12 cellular contexts compared by ENCODE assay signal in genomic region chr5:39760385-39761198, GRCh38.
DNase-seq lines count a peak whose midpoint lies in the region; ATAC-seq and TF ChIP-seq lines count a peak whose summit lies in the region.
"Had no signal": no experiment of that assay in that cellular context is flagged by ENCODE, and none has a peak within 500 bp of the region (broad histone marks: within the 10 kb centered on the region; RNA-seq: fewer than 3 reads in every experiment).

No MANE protein-coding gene starts in this region.

- H3K36me3 ChIP-seq in GM23338 (ENCODE audit: insufficient read depth) (no peaks in the 10 kb centered on the region), skeletal muscle tissue (ENCODE audit: control insufficient read depth in 3 of 3, insufficient read depth in 3 of 3, low read length in 3 of 3) (no peaks in the 10 kb centered on the region)

- DNase-seq in GM23338 (ENCODE audit: low spot score) (no peak), SKM-1 treated with dmso at 0.1 percent for 144 hours (lab: John Stamatoyannopoulos, UW; ENCODE audit: unreplicated experiment) (peak; percentile 70), fibroblast of the conjunctiva (ENCODE audit: low read depth) (peak; percentile 92), KG1 (lab: John Stamatoyannopoulos, UW) (no peak)
- DNase-seq in stimulated activated CD4-positive, alpha-beta T cell treated with anti-CD3 and anti-CD28 coated beads, Interleukin-12 subunit alpha, Interleukin-12 subunit beta, amount 100 ng/mL, for 4 hours, result no peak
- DNase-seq: activated CD8-positive, alpha-beta memory T cell treated with anti-CD3 and anti-CD28 coated beads, Interleukin-2, amount 50 U/mL, for 4 hours; erythroblast had no signal

- no peaks in the 10 kb centered on the region for H4K20me1 ChIP-seq in GM23338 (replicated peaks; ENCODE audit: insufficient read depth)

- H3K4me1 Mint-ChIP-seq in GM23338, result no peaks in the 10 kb centered on the region
- H3K4me1 Mint-ChIP-seq: stimulated activated effector memory CD8-positive, alpha-beta T cell treated with anti-CD3 and anti-CD28 coated beads, Interleukin-12 subunit alpha, Interleukin-12 subunit beta, amount 100 ng/mL, for 72 hours had no signal

- H3K27me3 ChIP-seq in GM23338 (ENCODE audit: insufficient read depth) (no peaks in the 10 kb centered on the region), skeletal muscle tissue (ENCODE audit: control insufficient read depth in 3 of 3, insufficient read depth in 3 of 3, low read length in 3 of 3) (no peaks in the 10 kb centered on the region)

- H3K27ac Mint-ChIP-seq in GM23338, result no peak overlapping the region
- H3K27ac Mint-ChIP-seq: stimulated activated effector memory CD8-positive, alpha-beta T cell treated with anti-CD3 and anti-CD28 coated beads, Interleukin-12 subunit alpha, Interleukin-12 subunit beta, amount 100 ng/mL, for 72 hours had no signal

- no peaks in the 10 kb centered on the region for H3K9me3 Mint-ChIP-seq in GM23338
- H3K9me3 Mint-ChIP-seq: stimulated activated effector memory CD8-positive, alpha-beta T cell treated with anti-CD3 and anti-CD28 coated beads, Interleukin-12 subunit alpha, Interleukin-12 subunit beta, amount 100 ng/mL, for 72 hours had no signal

- no peaks in the 10 kb centered on the region for H3K9me3 ChIP-seq in skeletal muscle tissue (ENCODE audit: control insufficient read depth in 3 of 3, low read length in 3 of 3)

- H3F3A ChIP-seq in GM23338 (replicated peaks; ENCODE audit: low read depth), result no peaks in the 10 kb centered on the region

- ATAC-seq in GM23338 (no peak), HG02884 (IDR thresholded peaks at IDR 0.05; ENCODE audit: unreplicated experiment) (no peak), GM21360 (IDR thresholded peaks at IDR 0.05; ENCODE audit: unreplicated experiment) (no peak)
- ATAC-seq: stimulated activated effector memory CD8-positive, alpha-beta T cell treated with anti-CD3 and anti-CD28 coated beads, Interleukin-12 subunit alpha, Interleukin-12 subunit beta, amount 100 ng/mL, for 72 hours had no signal

- H2AFZ ChIP-seq in GM23338, result peak overlapping the region; percentile 26; the same call in 1 of the 2 replicates
- H2AFZ ChIP-seq: parathyroid adenoma had no signal

- no peaks in the 10 kb centered on the region for H3K79me2 ChIP-seq in GM23338 (replicated peaks; ENCODE audit: insufficient read depth)
- H3K79me2 ChIP-seq: parathyroid adenoma had no signal

- no peaks in the 10 kb centered on the region for H3K36me3 Mint-ChIP-seq in GM23338 (ENCODE audit: low read depth)
- H3K36me3 Mint-ChIP-seq: stimulated activated effector memory CD8-positive, alpha-beta T cell treated with anti-CD3 and anti-CD28 coated beads, Interleukin-12 subunit alpha, Interleukin-12 subunit beta, amount 100 ng/mL, for 72 hours had no signal

- H3K4me2 ChIP-seq in GM23338, result no peak overlapping the region

- H3K4me3 Mint-ChIP-seq in GM23338, result no peak overlapping the region
- H3K4me3 Mint-ChIP-seq: stimulated activated effector memory CD8-positive, alpha-beta T cell treated with anti-CD3 and anti-CD28 coated beads, Interleukin-12 subunit alpha, Interleukin-12 subunit beta, amount 100 ng/mL, for 72 hours had no signal

- H3K27me3 Mint-ChIP-seq in GM23338 (ENCODE audit: insufficient read depth, low read depth, poor library complexity), result no peaks in the 10 kb centered on the region

- H3K9ac ChIP-seq in skeletal muscle tissue (ENCODE audit: low read depth in 1 of 3, low read length in 3 of 3), result peak overlapping the region in 1 of 3 donors; percentile 40
- H3K9ac ChIP-seq: parathyroid adenoma had no signal

- H3K9me2 ChIP-seq in GM23338 (ENCODE audit: insufficient read depth), result no peaks in the 10 kb centered on the region

- TF ChIP-seq CTCF in GM23338 (conservative IDR thresholded peaks at IDR 0.05; ENCODE audit: low read depth in 2 of 2), result no peak

- no peaks in the 10 kb centered on the region for H3K4me1 ChIP-seq in GM23338 (ENCODE audit: insufficient read depth)
- no peaks in the 10 kb centered on the region for H3K4me1 ChIP-seq in skeletal muscle tissue (ENCODE audit: control insufficient read depth in 3 of 3, insufficient read depth in 3 of 3, low read length in 3 of 3)
- H3K4me1 ChIP-seq: parathyroid adenoma had no signal

- H3K27ac ChIP-seq in GM23338 (ENCODE audit: low read depth) (no peak overlapping the region), skeletal muscle tissue (ENCODE audit: low read depth, low read length) (peak overlapping the region; percentile 70)
- H3K27ac ChIP-seq: parathyroid adenoma had no signal

- H3K4me3 ChIP-seq in GM23338 (no peak overlapping the region), skeletal muscle tissue (ENCODE audit: low read length in 3 of 3) (no peak overlapping the region)

TF ChIP-seq in GM23338, 12 proteins besides CTCF, POLR2A, EP300 and RAD21:
- TF ChIP-seq POLR2AphosphoS5 (IDR thresholded peaks at IDR 0.05; ENCODE audit: low read depth) (no peak), EZH2 (IDR thresholded peaks at IDR 0.05; ENCODE audit: low read depth, unreplicated experiment) (no peak), ZNF331 (CRISPR knock-in tag; IDR thresholded peaks at IDR 0.05; ENCODE audit: low read depth) (no peak), ZNF114 (CRISPR knock-in tag; IDR thresholded peaks at IDR 0.05) (no peak), STAT1 (IDR thresholded peaks at IDR 0.05; ENCODE audit: unreplicated experiment) (no peak)
TF ChIP-seq in GM23338: peak in this region for 0.

Comparison
In these comparisons a context has a peak if more than half of its experiments do, and no peak if none do; other contexts are left out.
1. DNase-seq: peak in SKM-1 treated with dmso at 0.1 percent for 144 hours (single experiment) and fibroblast of the conjunctiva (single experiment); none in GM23338 (single experiment), KG1 (single experiment) and stimulated activated CD4-positive, alpha-beta T cell treated with anti-CD3 and anti-CD28 coated beads, Interleukin-12 subunit alpha, Interleukin-12 subunit beta, amount 100 ng/mL, for 4 hours (single experiment).